In the genomic region with DNA sequence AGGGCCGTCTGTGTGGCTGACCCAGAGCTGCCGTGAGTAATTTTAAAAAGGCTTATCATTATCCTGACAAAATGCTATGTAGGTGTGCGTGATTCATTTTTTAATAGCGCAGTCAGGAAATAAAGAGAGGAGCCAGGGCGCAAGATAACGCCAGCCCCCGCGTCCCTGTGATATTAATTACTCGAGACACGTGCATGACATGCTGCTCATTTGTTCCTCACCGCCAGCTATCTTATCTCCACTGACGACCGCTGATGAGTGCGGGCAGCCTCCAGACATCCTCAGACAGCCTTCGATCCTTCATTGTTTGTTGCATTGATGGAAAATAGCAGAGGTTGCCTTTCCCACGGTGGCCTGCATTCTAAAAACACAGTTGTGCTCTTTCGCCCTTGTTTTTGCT, we compare ENCODE assay signal across 22 cellular contexts.
"Had no signal": no experiment of that assay in that cellular context is flagged by ENCODE, and none has a peak within 500 bp of the region (broad histone marks: within the 10 kb centered on the region; RNA-seq: fewer than 3 reads in every experiment).

No MANE protein-coding gene starts in this region.

- H3K4me3 Mint-ChIP-seq: T-helper 17 cell had no signal

- ATAC-seq: Panc1, PC-3, T-helper 17 cell had no signal

- H3K9me3 ChIP-seq: MG63 had no signal

- H3K4me3 ChIP-seq: MG63 had no signal

- DNase-seq: Karpas-422, KG1, MG63, NCI-H1092, NCI-H1105 treated with DMSO at 0.1 percent for 48 hours, NCI-H1417 treated with DMSO at 0.1 percent for 48 hours, NCI-H146, NCI-H1694 treated with DMSO at 0.1 percent for 48 hours, NCI-H1930, NCI-H2081, NCI-H2107, NCI-H2227 treated with DMSO at 0.1 percent for 48 hours, NCI-H524, NCI-H69, NCI-H774, PC-3, SHP77, SW 1271, T-helper 1 cell, T-helper 17 cell had no signal

- H3K27ac Mint-ChIP-seq: T-helper 17 cell had no signal

- H3K4me1 Mint-ChIP-seq: T-helper 17 cell had no signal

- H3K36me3 ChIP-seq: MG63 had no signal

- H3K27ac ChIP-seq: RWPE1 had no signal

- H3K27me3 ChIP-seq: MG63 had no signal
